ENCODE assay signal across 21 cellular contexts in the genomic region with DNA sequence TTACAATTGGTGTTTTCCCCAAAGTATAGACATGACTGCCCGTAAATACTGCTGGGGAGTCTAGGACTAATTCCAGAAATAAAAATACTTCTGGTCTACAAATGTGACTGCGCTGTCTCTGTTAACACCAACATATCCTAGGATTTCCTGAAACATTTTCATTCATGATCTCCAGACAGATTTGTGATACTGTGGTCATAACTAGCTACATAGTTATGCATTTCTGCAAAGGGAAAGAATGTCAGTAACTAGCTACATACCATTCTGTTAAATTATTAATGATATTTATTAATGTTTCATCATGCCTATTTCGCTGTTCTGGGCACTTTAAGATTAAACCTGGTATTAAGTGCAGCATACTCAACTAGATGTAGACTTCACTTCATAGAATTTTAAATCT.
"Had no signal": no experiment of that assay in that cellular context is flagged by ENCODE, and none has a peak within 500 bp of the region (broad histone marks: within the 10 kb centered on the region; RNA-seq: fewer than 3 reads in every experiment).

No MANE protein-coding gene starts in this region.

- H3K4me3 Mint-ChIP-seq: activated naive CD4-positive, alpha-beta T cell treated with anti-CD3 and anti-CD28 coated beads for 36 hours; activated naive CD8-positive, alpha-beta T cell treated with anti-CD3 and anti-CD28 coated beads, Interleukin-2, amount 10 ng/mL, durations not matched to agents 7 days and 5 days; dendritic cell treated with granulocyte-macrophage colony-stimulating factor and Interleukin-4, amounts not matched to agents 40 ng/mL and 50 ng/mL, for 4 days; naive B cell; neural progenitor cell; WTC11 had no signal

- H3K27ac ChIP-seq: cardiac muscle cell, foreskin keratinocyte, hepatocyte, neural progenitor cell, upper lobe of right lung had no signal

- H2AFZ ChIP-seq: hepatocyte, neural progenitor cell had no signal

- H3K4me2 ChIP-seq: hepatocyte, neural progenitor cell had no signal

- H3K4me1 ChIP-seq: foreskin keratinocyte, neural progenitor cell, upper lobe of right lung had no signal

- H3K9me3 ChIP-seq: upper lobe of right lung had no signal

- H3K9me3 Mint-ChIP-seq: activated naive CD4-positive, alpha-beta T cell treated with anti-CD3 and anti-CD28 coated beads for 36 hours; activated naive CD8-positive, alpha-beta T cell treated with anti-CD3 and anti-CD28 coated beads, Interleukin-2, amount 10 ng/mL, durations not matched to agents 7 days and 5 days; dendritic cell treated with granulocyte-macrophage colony-stimulating factor and Interleukin-4, amounts not matched to agents 40 ng/mL and 50 ng/mL, for 4 days; naive B cell; neural progenitor cell; WTC11 had no signal

- H3K27ac Mint-ChIP-seq: activated naive CD4-positive, alpha-beta T cell treated with anti-CD3 and anti-CD28 coated beads for 36 hours; activated naive CD8-positive, alpha-beta T cell treated with anti-CD3 and anti-CD28 coated beads, Interleukin-2, amount 10 ng/mL, durations not matched to agents 7 days and 5 days; dendritic cell treated with granulocyte-macrophage colony-stimulating factor and Interleukin-4, amounts not matched to agents 40 ng/mL and 50 ng/mL, for 4 days; naive B cell; neural progenitor cell; WTC11 had no signal

- H3K9ac ChIP-seq: neural progenitor cell had no signal

- ATAC-seq: foreskin keratinocyte; left cardiac atrium; stimulated activated naive CD8-positive, alpha-beta T cell treated with anti-CD3 and anti-CD28 coated beads, Interleukin-15, Interleukin-2, amounts not matched to agents 100 U/mL and 50 U/mL, for 24 hours; upper lobe of right lung; WTC11 had no signal

- H3K27me3 Mint-ChIP-seq: activated naive CD8-positive, alpha-beta T cell treated with anti-CD3 and anti-CD28 coated beads, Interleukin-2, amount 10 ng/mL, durations not matched to agents 7 days and 5 days; dendritic cell treated with granulocyte-macrophage colony-stimulating factor and Interleukin-4, amounts not matched to agents 40 ng/mL and 50 ng/mL, for 4 days; naive B cell; progenitor cell of endocrine pancreas had no signal

- H3K4me3 ChIP-seq: cardiac muscle cell, hepatocyte, neural progenitor cell, upper lobe of right lung had no signal

- H3K27me3 ChIP-seq: cardiac muscle cell, foreskin keratinocyte, hepatocyte, neural progenitor cell, upper lobe of right lung had no signal

- DNase-seq: activated effector memory CD4-positive, alpha-beta T cell treated with Interleukin-2 at 50 U/mL for 16 hours; activated naive CD4-positive, alpha-beta T cell treated with anti-CD3 and anti-CD28 coated beads for 36 hours; activated naive CD8-positive, alpha-beta T cell treated with anti-CD3 and anti-CD28 coated beads, Interleukin-2, amount 10 ng/mL, durations not matched to agents 7 days and 5 days; activated T-cell treated with anti-CD3 and anti-CD28 coated beads, Interleukin-2, amount 50 U/mL, for 48 hours; amygdala; effector CD4-positive, alpha-beta T cell; foreskin keratinocyte; left cardiac atrium; mesendoderm; naive B cell; stimulated activated CD4-positive, alpha-beta T cell treated with anti-CD3 and anti-CD28 coated beads, Interleukin-12 subunit alpha, Interleukin-12 subunit beta, amount 100 ng/mL, for 4 hours; stimulated activated CD4-positive, alpha-beta T cell treated with anti-CD3 and anti-CD28 coated beads, Interleukin-4, amount 100 ng/mL, for 4 hours; stimulated activated naive CD8-positive, alpha-beta T cell treated with anti-CD3 and anti-CD28 coated beads, Interleukin-15, Interleukin-2, amounts not matched to agents 100 U/mL and 50 U/mL, for 24 hours; T1000; upper lobe of right lung had no signal

- H3K4me1 Mint-ChIP-seq: neural progenitor cell, WTC11 had no signal
